In genomic region chr3:124250053-124250452, GRCh38 we compare ENCODE assay signal across 14 cellular contexts.
A peak's percentile ranks its signal among the peaks of the same experiment; 100 is the strongest.
DNase-seq lines count a peak whose midpoint lies in the region; TF ChIP-seq lines count a peak whose summit lies in the region.
"Had no signal": no experiment of that assay in that cellular context is flagged by ENCODE, and none has a peak within 500 bp of the region (broad histone marks: within the 10 kb centered on the region; RNA-seq: fewer than 3 reads in every experiment).

No MANE protein-coding gene starts in this region.

- H3K4me1 Mint-ChIP-seq in H9 = peaks cover 3 to 8% of the 10 kb centered on the region in 2 experiments
- H3K4me1 Mint-ChIP-seq: activated naive CD4-positive, alpha-beta T cell treated with anti-CD3 and anti-CD28 coated beads, Interleukin-2, amount 50 U/mL, for 24 hours; CD8-positive, alpha-beta memory T cell; naive B cell had no signal

- H2BK5ac ChIP-seq in H9 (ENCODE audit: insufficient read length, low read length) = no peak overlapping the region

- no peak overlapping the region for H3K4ac ChIP-seq in H9 (ENCODE audit: low read depth, low read length)

- H3T11ph ChIP-seq in H9 (ENCODE audit: low read length) = no peak overlapping the region

- TF ChIP-seq EP300 in SK-N-SH (IDR thresholded peaks at IDR 0.05; ENCODE audit: borderline replicate concordance in 1 of 2, low read depth in 1 of 2, low read length in 1 of 2) = no peak

- H3K27ac ChIP-seq in H9 (ENCODE audit: insufficient read length, low read depth, low read length) = no peak overlapping the region
- H3K27ac ChIP-seq in SK-N-SH (ENCODE audit: low read depth in 2 of 2, low read length in 1 of 2) = peak overlapping the region; percentile 95 to 97; a peak in 3 of 4 replicates
- H3K27ac ChIP-seq in left ventricle myocardium inferior (replicated peaks) = peak overlapping the region; percentile 94
- H3K27ac ChIP-seq in subcutaneous abdominal adipose tissue (ENCODE audit: low read depth, low read length) = peak overlapping the region; percentile 59

- no peaks in the 10 kb centered on the region for H3K23me2 ChIP-seq in H9 (ENCODE audit: insufficient read length, low read depth, low read length, poor library complexity, severe bottlenecking)

- no CpG with 5 or more reads among the region's 3 CpGs for WGBS in H9 (ENCODE audit: extremely low coverage, insufficient read length, low lambda C conversion rate)
- 94% methylated on average over 2 of the region's 3 CpGs for whole genome bisulfite sequencing in SK-N-SH (ENCODE audit: low lambda C conversion rate)

- H3K9me2 ChIP-seq in SK-N-SH = no peaks in the 10 kb centered on the region

- H3K36me3 ChIP-seq in SK-N-SH (replicated peaks in 1 of 2; ENCODE audit: control insufficient read depth in 1 of 2, insufficient read depth in 2 of 2, low read length in 1 of 2) (no peaks in the 10 kb centered on the region), left ventricle myocardium inferior (no peaks in the 10 kb centered on the region), subcutaneous abdominal adipose tissue (ENCODE audit: control insufficient read depth in 5 of 5, insufficient read depth in 5 of 5, low read length in 5 of 5) (no peaks in the 10 kb centered on the region)

- no peak overlapping the region for H3K14ac ChIP-seq in H9 (ENCODE audit: insufficient read depth, low read length)

- H3K79me2 ChIP-seq in H9 (ENCODE audit: insufficient read depth, low read length) = no peaks in the 10 kb centered on the region
- H3K79me2 ChIP-seq in SK-N-SH (ENCODE audit: insufficient read depth) = no peaks in the 10 kb centered on the region

- H3K9me3 Mint-ChIP-seq in H9 = no peaks in the 10 kb centered on the region
- H3K9me3 Mint-ChIP-seq: activated naive CD4-positive, alpha-beta T cell treated with anti-CD3 and anti-CD28 coated beads, Interleukin-2, amount 50 U/mL, for 24 hours had no signal

- H3K27me3 Mint-ChIP-seq in H9 (ENCODE audit: low read depth) = no peaks in the 10 kb centered on the region; the same call in 1 of the 2 replicates

- DNase-seq in H9 (no peak), SK-N-SH (no peak), left ventricle myocardium inferior (no peak), SW 1271 (lab: John Stamatoyannopoulos, UW) (no peak), T-helper 1 cell (no peak), NCI-H128 (lab: John Stamatoyannopoulos, UW; ENCODE audit: unreplicated experiment) (no peak)
- DNase-seq: CD8-positive, alpha-beta memory T cell; naive B cell; NCI-H1092; NCI-H510A treated with DMSO at 0.1 percent for 48 hours; stimulated activated CD4-positive, alpha-beta T cell treated with anti-CD3 and anti-CD28 coated beads, Interleukin-4, amount 100 ng/mL, for 4 hours; stimulated activated naive CD4-positive, alpha-beta T cell treated with Interleukin-2 at 50 U/mL for 16 hours had no signal

- CTCF ChIA-PET in SK-N-SH (lab: Yijun Ruan, JAX) = interaction anchor here (1.5 to 2.2 kb wide), 2 partner anchors 32 to 170 kb away, joined by 5 to 8 read pairs; no protein-coding TSS in a partner anchor

- H3K9ac ChIP-seq in H9 (ENCODE audit: extremely low read depth, insufficient read length, low read length) = no peak overlapping the region
- H3K9ac ChIP-seq in SK-N-SH = no peak overlapping the region
- no peak overlapping the region for H3K9ac ChIP-seq in subcutaneous abdominal adipose tissue (ENCODE audit: low read length in 5 of 5)

- H3K27me3 ChIP-seq in H9 (ENCODE audit: insufficient read depth, low read length) (no peaks in the 10 kb centered on the region), SK-N-SH (ENCODE audit: insufficient read depth) (no peaks in the 10 kb centered on the region), left ventricle myocardium inferior (ENCODE audit: low read depth) (no peaks in the 10 kb centered on the region), subcutaneous abdominal adipose tissue (ENCODE audit: control insufficient read depth in 5 of 5, insufficient read depth in 4 of 5, low read length in 5 of 5) (no peaks in the 10 kb centered on the region)

- H3K23ac ChIP-seq in H9 (ENCODE audit: insufficient read length, low read depth, low read length) = no peak overlapping the region

- POLR2A ChIA-PET in SK-N-SH (lab: Yijun Ruan, JAX) = no interaction called here

- no peak for TF ChIP-seq RAD21 in SK-N-SH (IDR thresholded peaks at IDR 0.05; ENCODE audit: low read length)

- no peak overlapping the region for H2AFZ ChIP-seq in H9 (ENCODE audit: low read length)
- H2AFZ ChIP-seq in SK-N-SH (ENCODE audit: low read depth) = no peak overlapping the region

- no peak overlapping the region for H4K5ac ChIP-seq in H9 (ENCODE audit: insufficient read length, low read depth, low read length)

- H3K36me3 Mint-ChIP-seq in H9 (ENCODE audit: insufficient read depth in 1 of 3, low read depth in 3 of 3) = no peaks in the 10 kb centered on the region
- H3K36me3 Mint-ChIP-seq: activated naive CD4-positive, alpha-beta T cell treated with anti-CD3 and anti-CD28 coated beads, Interleukin-2, amount 50 U/mL, for 24 hours; CD8-positive, alpha-beta memory T cell; naive B cell had no signal

- H3K4me3 Mint-ChIP-seq in H9 = no peak overlapping the region
- H3K4me3 Mint-ChIP-seq: activated naive CD4-positive, alpha-beta T cell treated with anti-CD3 and anti-CD28 coated beads, Interleukin-2, amount 50 U/mL, for 24 hours; CD8-positive, alpha-beta memory T cell; naive B cell had no signal

- H3K4me2 ChIP-seq in H9 (ENCODE audit: insufficient read depth, insufficient read length, low read length) (no peak overlapping the region), SK-N-SH (no peak overlapping the region)

- H2BK20ac ChIP-seq in H9 (ENCODE audit: low read depth, low read length, poor library complexity, severe bottlenecking) = no peak overlapping the region

- no peak overlapping the region for H2BK120ac ChIP-seq in H9 (ENCODE audit: low read depth, low read length, poor library complexity, severe bottlenecking)

- H4K91ac ChIP-seq in H9 (ENCODE audit: insufficient read length, low read depth, low read length) = no peak overlapping the region

- H3K79me1 ChIP-seq in H9 (ENCODE audit: insufficient read depth, low read depth, low read length, poor library complexity, severe bottlenecking) = no peaks in the 10 kb centered on the region

- no peak overlapping the region for H3K56ac ChIP-seq in H9 (ENCODE audit: insufficient read length, low read depth, low read length)

- no peak overlapping the region for H2BK12ac ChIP-seq in H9 (ENCODE audit: insufficient read length, low read depth, low read length)

- H3K4me1 ChIP-seq in H9 (ENCODE audit: insufficient read depth, low read length) = no peaks in the 10 kb centered on the region
- H3K4me1 ChIP-seq in SK-N-SH (ENCODE audit: control insufficient read depth in 1 of 2, insufficient read depth in 2 of 2, low read depth in 1 of 2, low read length in 1 of 2) = peaks cover 18 to 38% of the 10 kb centered on the region in 2 experiments
- peaks cover 56% of the 10 kb centered on the region for H3K4me1 ChIP-seq in left ventricle myocardium inferior
- H3K4me1 ChIP-seq in subcutaneous abdominal adipose tissue (ENCODE audit: control insufficient read depth in 5 of 5, insufficient read depth in 5 of 5, low read length in 5 of 5) = peaks cover 3 to 40% (median 19%) of the 10 kb centered on the region in 5 donors

- no peaks in the 10 kb centered on the region for H4K20me1 ChIP-seq in H9 (ENCODE audit: control insufficient read depth, insufficient read depth, insufficient read length)
- no peaks in the 10 kb centered on the region for H4K20me1 ChIP-seq in SK-N-SH (ENCODE audit: insufficient read depth)

- H2BK15ac ChIP-seq in H9 (ENCODE audit: low read depth, low read length) = no peak overlapping the region

- H4K8ac ChIP-seq in H9 (replicated peaks; ENCODE audit: insufficient read length, low read depth, low read length) = no peak overlapping the region

- H3K9me3 ChIP-seq in H9 (ENCODE audit: control insufficient read depth, low read depth, low read length) = no peaks in the 10 kb centered on the region
- H3K9me3 ChIP-seq in SK-N-SH = no peaks in the 10 kb centered on the region
- H3K9me3 ChIP-seq in left ventricle myocardium inferior (replicated peaks) = no peaks in the 10 kb centered on the region
- no peaks in the 10 kb centered on the region for H3K9me3 ChIP-seq in subcutaneous abdominal adipose tissue (ENCODE audit: control insufficient read depth in 5 of 5, low read length in 5 of 5)

- no peak overlapping the region for H3K4me3 ChIP-seq in SK-N-SH (ENCODE audit: low read depth in 2 of 2, low read length in 1 of 2)
- no peak overlapping the region for H3K4me3 ChIP-seq in left ventricle myocardium inferior
- H3K4me3 ChIP-seq in subcutaneous abdominal adipose tissue (ENCODE audit: low read depth in 1 of 5, low read length in 5 of 5) = no peak overlapping the region

- intact Hi-C loops in left ventricle myocardium inferior (cut with micrococcal nuclease) = no loop called here

- H3K18ac ChIP-seq in H9 (ENCODE audit: insufficient read length, low read depth, low read length) = no peak overlapping the region

- no peak for TF ChIP-seq CTCF in H9 (conservative IDR thresholded peaks at IDR 0.05)
- no peak for TF ChIP-seq CTCF in SK-N-SH (IDR thresholded peaks at IDR 0.05)
- no peak for TF ChIP-seq CTCF in left ventricle myocardium inferior (IDR thresholded peaks at IDR 0.05; ENCODE audit: borderline replicate concordance)

- peaks cover 21% of the 10 kb centered on the region for H3F3A ChIP-seq in SK-N-SH (replicated peaks; ENCODE audit: insufficient read depth)

- peak overlapping the region in 2 of 3 experiments; percentile 25 to 51; a peak in 3 of 7 replicates for H3K27ac Mint-ChIP-seq in H9
- H3K27ac Mint-ChIP-seq: activated naive CD4-positive, alpha-beta T cell treated with anti-CD3 and anti-CD28 coated beads, Interleukin-2, amount 50 U/mL, for 24 hours; naive B cell had no signal

- H2AK5ac ChIP-seq in H9 (ENCODE audit: insufficient read length, low read length) = no peak overlapping the region

TF ChIP-seq in SK-N-SH, 30 proteins besides CTCF, POLR2A, EP300 and RAD21:
- peak; percentile 27; the same call in 1 of the 2 replicates for TF ChIP-seq TCF12 (IDR thresholded peaks at IDR 0.05)
- TF ChIP-seq SIN3A (IDR thresholded peaks at IDR 0.05; ENCODE audit: borderline replicate concordance, low read depth, low read length) = no peak
- TF ChIP-seq RXRA (IDR thresholded peaks at IDR 0.05; ENCODE audit: borderline replicate concordance, low read depth) = no peak
- no peak for TF ChIP-seq FOSL2 (IDR thresholded peaks at IDR 0.05; ENCODE audit: borderline replicate concordance, low read depth)
- TF ChIP-seq YY1 (IDR thresholded peaks at IDR 0.05; ENCODE audit: low read depth) = no peak
- TF ChIP-seq MXI1 (IDR thresholded peaks at IDR 0.05; ENCODE audit: low read depth, low read length) = no peak
- TF ChIP-seq, protein P1, sequence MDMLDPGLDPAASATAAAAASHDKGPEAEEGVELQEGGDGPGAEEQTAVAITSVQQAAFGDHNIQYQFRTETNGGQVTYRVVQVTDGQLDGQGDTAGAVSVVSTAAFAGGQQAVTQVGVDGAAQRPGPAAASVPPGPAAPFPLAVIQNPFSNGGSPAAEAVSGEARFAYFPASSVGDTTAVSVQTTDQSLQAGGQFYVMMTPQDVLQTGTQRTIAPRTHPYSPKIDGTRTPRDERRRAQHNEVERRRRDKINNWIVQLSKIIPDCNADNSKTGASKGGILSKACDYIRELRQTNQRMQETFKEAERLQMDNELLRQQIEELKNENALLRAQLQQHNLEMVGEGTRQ (IDR thresholded peaks at IDR 0.05; ENCODE audit: borderline replicate concordance, low read depth, low read length) = no peak
